ENCODE assay signal across 8 cellular contexts in genomic region chr18:62715829-62716678, GRCh38. TPM values are rescaled to one million over a fixed set of nuclear protein-coding genes. Genes with fewer than 3 reads are reported as not detected.
DNase-seq lines count a peak whose midpoint lies in the region; ATAC-seq, FAIRE-seq and TF ChIP-seq lines count a peak whose summit lies in the region.

No MANE protein-coding gene starts in this region.

- peaks cover 43% of the 10 kb centered on the region for H3K4me1 ChIP-seq in BLaER1
- peaks cover 0 to 37% (median 17%) of the 10 kb centered on the region in 4 donors for H3K4me1 ChIP-seq in upper lobe of left lung

- no peaks in the 10 kb centered on the region for H3K36me3 ChIP-seq in BLaER1
- H3K36me3 ChIP-seq in upper lobe of left lung, result no peaks in the 10 kb centered on the region

- peak overlapping the region; percentile 96 for H3K9ac ChIP-seq in BLaER1

- no peak for TF ChIP-seq EP300 in upper lobe of left lung (IDR thresholded peaks at IDR 0.05)

- TF ChIP-seq CTCF in omental fat pad (IDR thresholded peaks at IDR 0.05), result no peak
- TF ChIP-seq CTCF in upper lobe of left lung (IDR thresholded peaks at IDR 0.05), result no peak

- H3K9me3 ChIP-seq in BLaER1 (no peaks in the 10 kb centered on the region), upper lobe of left lung (no peaks in the 10 kb centered on the region)

- H4K20me1 ChIP-seq in BLaER1, result peaks cover 49% of the 10 kb centered on the region

- H3K4me3 ChIP-seq in BLaER1, result peak overlapping the region; percentile 97
- peak overlapping the region; percentile 79 to 90 (median 82) for H3K4me3 ChIP-seq in upper lobe of left lung

- H3K27ac ChIP-seq in BLaER1, result peak overlapping the region; percentile 97
- peak overlapping the region; percentile 92 to 99 (median 98) for H3K27ac ChIP-seq in upper lobe of left lung

- FAIRE-seq in GM19239 (lab: Jason Lieb, UNC), result no peak
- FAIRE-seq in frontal cortex (lab: Jason Lieb, UNC), result no peak

- ATAC-seq in HG03280 (IDR thresholded peaks at IDR 0.05; ENCODE audit: unreplicated experiment) (peak; percentile 37), omental fat pad (ENCODE audit: low FRiP score) (peak; percentile 15), upper lobe of left lung (ENCODE audit: low FRiP score in 2 of 2) (peak in 1 of 2 donors; percentile 1)

- DNase-seq in GM19239 (ENCODE audit: insufficient read length, low spot score) (peak; percentile 77), RKO (ENCODE audit: low spot score) (peak; percentile 77), frontal cortex (ENCODE audit: low spot score in 2 of 2) (peak; percentile 32 to 59), omental fat pad (ENCODE audit: low spot score) (no peak), upper lobe of left lung (peak; percentile 45 to 94)
- DNase-seq in activated gamma-delta T cell treated with anti-CD3 and anti-CD28 coated beads, Interleukin-2, amount 50 U/mL, for 16 hours (ENCODE audit: low read depth), result peak; percentile 25

- H3K4me2 ChIP-seq in BLaER1, result peak overlapping the region; percentile 75

- WGBS in upper lobe of left lung, 2 donors, result 0 to 4% methylated on average over 2 to 14 of the region's 123 CpGs

- H3K27me3 ChIP-seq in BLaER1 (no peaks in the 10 kb centered on the region), upper lobe of left lung (no peaks in the 10 kb centered on the region)

- TF ChIP-seq POLR2A in upper lobe of left lung (IDR thresholded peaks at IDR 0.05), result peak in 1 of 4 donors; percentile 37

RNA-seq across cellular contexts. Expression of gene PHLPP1, which starts 0.7 kb away (rescaled TPM):
- total RNA-seq in frontal cortex (16.3 TPM), omental fat pad (10 to 100 TPM in 2 of 4 donors, 1 to 10 TPM in 2; 6.3 to 18.0 (median 10.4) TPM), upper lobe of left lung (10 to 100 TPM in 4 of 6 donors, 1 to 10 TPM in 2; 8.2 to 15.5 (median 13.2) TPM)
